14 cellular contexts compared by ENCODE assay signal in the genomic region with DNA sequence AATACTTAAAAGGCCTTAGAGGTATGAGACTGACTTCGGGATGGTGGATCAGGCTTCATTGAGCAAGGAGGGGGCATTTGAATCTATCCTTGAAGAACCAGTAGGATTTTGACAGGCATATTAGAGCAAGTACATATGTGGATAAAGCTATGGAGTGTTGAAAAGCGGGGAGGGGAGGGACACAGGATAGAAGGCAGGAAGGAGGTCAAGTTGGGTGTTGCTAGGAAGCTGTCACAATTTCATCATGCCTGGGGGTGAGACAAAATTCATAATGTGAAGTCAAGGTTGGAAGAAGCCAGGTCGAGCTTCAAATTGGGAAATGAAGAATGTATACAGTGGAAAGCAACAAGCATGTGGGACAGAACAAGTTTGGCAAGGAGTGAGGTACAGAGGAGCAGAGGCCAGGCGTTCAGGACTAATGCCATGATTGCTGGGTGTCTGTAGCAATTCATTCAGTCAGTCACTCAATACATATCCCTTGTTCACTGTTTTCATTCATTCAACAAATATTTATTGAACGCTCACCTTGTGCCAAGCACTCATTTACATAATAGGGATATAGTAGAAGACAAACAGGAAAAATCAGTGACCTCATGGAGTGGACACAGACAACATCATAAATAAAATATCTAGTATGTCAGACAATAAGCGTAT. TPM values are rescaled to one million over a fixed set of nuclear protein-coding genes. Genes with fewer than 3 reads are reported as not detected.
DNase-seq lines count a peak whose midpoint lies in the region; ATAC-seq and TF ChIP-seq lines count a peak whose summit lies in the region.
"Had no signal": no experiment of that assay in that cellular context is flagged by ENCODE, and none has a peak within 500 bp of the region (broad histone marks: within the 10 kb centered on the region; RNA-seq: fewer than 3 reads in every experiment).

No MANE protein-coding gene starts in this region.

- H3K36me3 Mint-ChIP-seq in T-helper 17 cell (ENCODE audit: low read depth) (no peaks in the 10 kb centered on the region), endodermal cell (ENCODE audit: low read depth) (no peaks in the 10 kb centered on the region)

- intact Hi-C loops in uterus (cut with DNase I; ENCODE audit: low total_unique reads) = no loop called here

- H3K9ac ChIP-seq in mesendoderm (ENCODE audit: low read length) = no peak overlapping the region
- H3K9ac ChIP-seq in neuronal stem cell (ENCODE audit: low read depth, low read length, poor library complexity) = no peak overlapping the region
- H3K9ac ChIP-seq in endodermal cell (ENCODE audit: extremely low read depth, low read length, poor library complexity, severe bottlenecking) = no peak overlapping the region

- peaks cover 25% of the 10 kb centered on the region for H3K4me1 Mint-ChIP-seq in T-helper 17 cell
- H3K4me1 Mint-ChIP-seq in endodermal cell = peaks cover 13% of the 10 kb centered on the region

- H3K4ac ChIP-seq in mesendoderm (ENCODE audit: low read depth, low read length) (no peak overlapping the region), neuronal stem cell (ENCODE audit: low read length) (no peak overlapping the region)

- H2AFZ ChIP-seq in neuronal stem cell (ENCODE audit: low read length) = no peak overlapping the region

- H3K27ac Mint-ChIP-seq in T-helper 17 cell (peak overlapping the region; percentile 56), endodermal cell (no peak overlapping the region)
- H3K27ac Mint-ChIP-seq: activated naive CD8-positive, alpha-beta T cell treated with anti-CD3 and anti-CD28 coated beads, Interleukin-2, amount 10 ng/mL, durations not matched to agents 7 days and 5 days; WTC11 had no signal

- no peak overlapping the region for H2AK5ac ChIP-seq in mesendoderm (ENCODE audit: low read length)
- no peak overlapping the region for H2AK5ac ChIP-seq in neuronal stem cell (ENCODE audit: low read depth, low read length)

- H3K9me3 ChIP-seq in T-helper 17 cell (ENCODE audit: control insufficient read depth, low read length, poor library complexity, severe bottlenecking) (no peaks in the 10 kb centered on the region), neuronal stem cell (replicated peaks in 1 of 2; ENCODE audit: control insufficient read depth in 2 of 2, insufficient read depth in 1 of 2, low read depth in 1 of 2, low read length in 2 of 2) (peaks cover 0 to 2% of the 10 kb centered on the region in 2 donors), uterus (no peaks in the 10 kb centered on the region), endodermal cell (ENCODE audit: control insufficient read depth, low read length) (peaks cover 13% of the 10 kb centered on the region)
- H3K9me3 ChIP-seq: thoracic aorta had no signal

- H3K27me3 Mint-ChIP-seq in T-helper 17 cell (no peaks in the 10 kb centered on the region), endodermal cell (ENCODE audit: insufficient read depth) (no peaks in the 10 kb centered on the region)
- H3K27me3 Mint-ChIP-seq: activated naive CD8-positive, alpha-beta T cell treated with anti-CD3 and anti-CD28 coated beads, Interleukin-2, amount 10 ng/mL, durations not matched to agents 7 days and 5 days had no signal

- H2BK120ac ChIP-seq in mesendoderm (ENCODE audit: low read depth, low read length) (no peak overlapping the region), neuronal stem cell (ENCODE audit: low read depth, low read length) (no peak overlapping the region)

- H2BK5ac ChIP-seq in mesendoderm (ENCODE audit: low read length) = no peak overlapping the region
- no peak overlapping the region for H2BK5ac ChIP-seq in neuronal stem cell (ENCODE audit: low read length)

- no peak overlapping the region for H4K5ac ChIP-seq in mesendoderm (ENCODE audit: low read length)

- H3K18ac ChIP-seq in mesendoderm (ENCODE audit: low read length) = no peak overlapping the region
- H3K18ac ChIP-seq in neuronal stem cell (ENCODE audit: low read length) = no peak overlapping the region

- H3K79me1 ChIP-seq in mesendoderm (ENCODE audit: low read length) (no peaks in the 10 kb centered on the region), neuronal stem cell (ENCODE audit: low read depth, low read length) (no peaks in the 10 kb centered on the region)

- H3K4me2 ChIP-seq in mesendoderm (ENCODE audit: low read length) (no peak overlapping the region), neuronal stem cell (ENCODE audit: insufficient read depth, low read length, poor library complexity, severe bottlenecking) (no peak overlapping the region)

- no peak overlapping the region for H4K91ac ChIP-seq in neuronal stem cell (ENCODE audit: low read depth, low read length, poor library complexity)

- no peak overlapping the region for H3K14ac ChIP-seq in neuronal stem cell (ENCODE audit: low read length)

- H3K27me3 ChIP-seq in mesendoderm (ENCODE audit: insufficient read depth, low read length, poor library complexity) = no peaks in the 10 kb centered on the region
- no peaks in the 10 kb centered on the region for H3K27me3 ChIP-seq in neuronal stem cell (ENCODE audit: control insufficient read depth in 3 of 3, insufficient read depth in 3 of 3, low read depth in 1 of 3, low read length in 3 of 3)
- H3K27me3 ChIP-seq in uterus = no peaks in the 10 kb centered on the region
- no peaks in the 10 kb centered on the region for H3K27me3 ChIP-seq in endodermal cell (ENCODE audit: control insufficient read depth, insufficient read depth, low read length, poor library complexity, severe bottlenecking)
- H3K27me3 ChIP-seq: cardiac muscle cell had no signal

- H3K4me3 Mint-ChIP-seq in T-helper 17 cell (peak overlapping the region; percentile 58), endodermal cell (no peak overlapping the region)
- H3K4me3 Mint-ChIP-seq: activated naive CD8-positive, alpha-beta T cell treated with anti-CD3 and anti-CD28 coated beads, Interleukin-2, amount 10 ng/mL, durations not matched to agents 7 days and 5 days; WTC11 had no signal

- H2BK15ac ChIP-seq in mesendoderm (replicated peaks; ENCODE audit: low read depth) (no peak overlapping the region), neuronal stem cell (ENCODE audit: low read length) (no peak overlapping the region)

- no peak for ATAC-seq in T-helper 17 cell

- peaks cover 3% of the 10 kb centered on the region for H3K4me1 ChIP-seq in mesendoderm (ENCODE audit: control insufficient read depth, low read depth, low read length)
- peaks cover 0 to 3% of the 10 kb centered on the region in 2 donors for H3K4me1 ChIP-seq in neuronal stem cell (ENCODE audit: control insufficient read depth in 2 of 2, insufficient read depth in 1 of 2, low read depth in 1 of 2, low read length in 2 of 2)
- H3K4me1 ChIP-seq in uterus = no peaks in the 10 kb centered on the region
- H3K4me1 ChIP-seq in endodermal cell (ENCODE audit: control insufficient read depth, insufficient read depth, low read length) = no peaks in the 10 kb centered on the region

- H3K36me3 ChIP-seq in mesendoderm (ENCODE audit: control insufficient read depth, insufficient read depth, low read length) (no peaks in the 10 kb centered on the region), neuronal stem cell (replicated peaks in 1 of 2; ENCODE audit: control insufficient read depth in 2 of 2, insufficient read depth in 2 of 2, low read length in 2 of 2) (no peaks in the 10 kb centered on the region), uterus (no peaks in the 10 kb centered on the region), endodermal cell (ENCODE audit: control insufficient read depth, insufficient read depth, low read length) (no peaks in the 10 kb centered on the region)
- H3K36me3 ChIP-seq: cardiac muscle cell, thoracic aorta had no signal

- no CpG with 5 or more reads among the region's 6 CpGs for WGBS in mesendoderm (ENCODE audit: extremely low coverage, insufficient coverage, low lambda C conversion rate)
- WGBS in neuronal stem cell (ENCODE audit: extremely low coverage in 2 of 2, insufficient read length in 2 of 2, insufficient replicate concordance in 1 of 2), 2 donors = no CpG with 5 or more reads among the region's 6 CpGs
- WGBS in endodermal cell (ENCODE audit: insufficient coverage in 1 of 2, insufficient read length in 1 of 2), 2 experiments = 85 to 90% methylated on average over 4 to 5 of the region's 6 CpGs

- peak; percentile 79 for DNase-seq in NCI-H2029 (lab: John Stamatoyannopoulos, UW)
- no peak for DNase-seq in NCI-H2029 treated with DMSO at 0.1 percent for 48 hours (lab: John Stamatoyannopoulos, UW)
- peak; percentile 79 for DNase-seq in DMS153 treated with DMSO at 0.1 percent for 48 hours (lab: John Stamatoyannopoulos, UW; ENCODE audit: unreplicated experiment)
- DNase-seq in T-helper 17 cell = no peak
- DNase-seq in mesendoderm = no peak
- DNase-seq in neuronal stem cell (ENCODE audit: low spot score) = no peak
- no peak for DNase-seq in uterus
- DNase-seq in endodermal cell = no peak
- DNase-seq: activated naive CD8-positive, alpha-beta T cell treated with anti-CD3 and anti-CD28 coated beads, Interleukin-2, amount 10 ng/mL, durations not matched to agents 7 days and 5 days; stimulated activated CD4-positive, alpha-beta T cell treated with anti-CD3 and anti-CD28 coated beads, Interleukin-15, amount 100 ng/mL, for 24 hours had no signal

- H3K23ac ChIP-seq in mesendoderm (ENCODE audit: low read length) = no peak overlapping the region
- no peak overlapping the region for H3K23ac ChIP-seq in neuronal stem cell (ENCODE audit: low read depth, low read length, poor library complexity)

- H3K27ac ChIP-seq in mesendoderm (ENCODE audit: low read depth, low read length) (no peak overlapping the region), neuronal stem cell (replicated peaks; ENCODE audit: low read length) (no peak overlapping the region), uterus (no peak overlapping the region), endodermal cell (ENCODE audit: low read depth, low read length) (no peak overlapping the region)
- H3K27ac ChIP-seq: cardiac muscle cell, SK-N-MC, thoracic aorta had no signal

- peak overlapping the region; percentile 58 for H3K56ac ChIP-seq in mesendoderm (ENCODE audit: low read length)

- TF ChIP-seq CTCF in uterus (IDR thresholded peaks at IDR 0.05) (no peak), endodermal cell (conservative IDR thresholded peaks at IDR 0.05) (no peak)

- H3K79me2 ChIP-seq in mesendoderm (ENCODE audit: control insufficient read depth, insufficient read depth, low read length) = no peaks in the 10 kb centered on the region

- TF ChIP-seq POLR2A in uterus (IDR thresholded peaks at IDR 0.05) = no peak

- H4K8ac ChIP-seq in mesendoderm (ENCODE audit: low read depth, low read length) = no peak overlapping the region
- H4K8ac ChIP-seq in neuronal stem cell (ENCODE audit: low read depth, low read length) = no peak overlapping the region

- H2BK12ac ChIP-seq in neuronal stem cell (ENCODE audit: low read length) = no peak overlapping the region

- H3K9me3 Mint-ChIP-seq in endodermal cell = peaks cover 19% of the 10 kb centered on the region

- H3K4me3 ChIP-seq in mesendoderm (ENCODE audit: low read length) (no peak overlapping the region), neuronal stem cell (ENCODE audit: low read length in 2 of 2) (no peak overlapping the region), uterus (no peak overlapping the region), endodermal cell (ENCODE audit: low read length) (no peak overlapping the region)
- H3K4me3 ChIP-seq: cardiac muscle cell, SK-N-MC, thoracic aorta had no signal

RNA-seq across cellular contexts. Expression of a gene that starts 58.3 kb away (rescaled TPM):
- 10 to 100 TPM; 44.5 to 60.5 TPM for total RNA-seq in T-helper 17 cell
- polyA plus RNA-seq in mesendoderm (2013, experiment 1 of 2) = 120 TPM
- polyA plus RNA-seq in mesendoderm (2013, experiment 2 of 2) = 121 TPM
- polyA plus RNA-seq in neuronal stem cell (2013, experiment 1 of 2) = 195 TPM
- 198 TPM for polyA plus RNA-seq in neuronal stem cell (2013, experiment 2 of 2)
- total RNA-seq in uterus = 100 to 1,000 TPM in 1 of 4 donors, 10 to 100 TPM in 3; 52.9 to 121 (median 70.9) TPM
- total RNA-seq in endodermal cell = 100 to 1,000 TPM; 112 to 141 TPM
- 132 TPM for polyA plus RNA-seq in endodermal cell (2013, experiment 1 of 2)
- 110 TPM for polyA plus RNA-seq in endodermal cell (2013, experiment 2 of 2)

Comparison
In these comparisons a context has a peak if more than half of its experiments do, and no peak if none do; other contexts are left out.
1. DNase-seq: peak in NCI-H2029 (single experiment) and DMS153 treated with DMSO at 0.1 percent for 48 hours (single experiment); none in NCI-H2029 treated with DMSO at 0.1 percent for 48 hours (single experiment), T-helper 17 cell (0 of 3), mesendoderm (single experiment), neuronal stem cell (single experiment), uterus (0 of 2) and endodermal cell (single experiment).